ENCODE assay signal across 1 cellular context in the genomic region with DNA sequence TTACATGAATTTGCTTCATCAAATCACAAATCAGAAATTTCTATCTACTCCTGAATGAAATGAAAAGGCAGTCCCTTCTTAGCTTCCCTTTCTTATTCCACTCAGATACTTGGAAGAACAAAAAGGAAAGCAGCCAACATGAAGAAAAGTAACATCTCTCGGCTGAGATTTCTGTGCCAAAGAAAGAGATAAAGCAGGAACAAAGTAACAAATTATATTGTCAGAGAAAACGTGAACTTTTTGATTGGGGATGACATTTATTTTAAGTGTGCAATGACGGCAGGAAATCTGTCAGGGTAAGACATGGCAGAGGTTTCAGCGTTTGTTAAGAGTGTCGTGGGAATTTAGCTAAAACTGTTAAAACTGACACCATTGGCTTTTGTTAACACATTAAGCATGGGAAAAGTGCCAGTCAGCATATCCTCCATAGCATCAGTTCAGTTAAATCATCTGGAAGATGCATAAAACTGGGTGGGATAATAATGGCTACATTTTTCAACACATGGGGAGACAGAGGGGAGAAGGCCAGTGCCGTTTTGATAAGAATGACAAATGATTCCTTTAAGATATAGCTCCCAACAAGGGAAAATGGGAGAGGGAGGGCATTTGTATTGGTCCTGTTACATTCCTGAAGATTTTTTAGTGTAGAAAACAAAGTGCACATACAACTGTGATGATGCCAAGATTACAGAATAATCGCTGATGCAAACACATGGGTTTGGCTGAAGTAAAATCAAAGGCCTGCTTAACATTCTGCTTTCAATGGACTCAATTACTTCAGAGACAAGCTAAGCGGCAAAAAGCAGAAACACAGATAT.
TF ChIP-seq lines count a peak whose summit lies in the region.

No MANE protein-coding gene starts in this region.

TF ChIP-seq in K562, 482 proteins besides CTCF, POLR2A, EP300 and RAD21 (continued from another document):
- TF ChIP-seq, protein P1, sequence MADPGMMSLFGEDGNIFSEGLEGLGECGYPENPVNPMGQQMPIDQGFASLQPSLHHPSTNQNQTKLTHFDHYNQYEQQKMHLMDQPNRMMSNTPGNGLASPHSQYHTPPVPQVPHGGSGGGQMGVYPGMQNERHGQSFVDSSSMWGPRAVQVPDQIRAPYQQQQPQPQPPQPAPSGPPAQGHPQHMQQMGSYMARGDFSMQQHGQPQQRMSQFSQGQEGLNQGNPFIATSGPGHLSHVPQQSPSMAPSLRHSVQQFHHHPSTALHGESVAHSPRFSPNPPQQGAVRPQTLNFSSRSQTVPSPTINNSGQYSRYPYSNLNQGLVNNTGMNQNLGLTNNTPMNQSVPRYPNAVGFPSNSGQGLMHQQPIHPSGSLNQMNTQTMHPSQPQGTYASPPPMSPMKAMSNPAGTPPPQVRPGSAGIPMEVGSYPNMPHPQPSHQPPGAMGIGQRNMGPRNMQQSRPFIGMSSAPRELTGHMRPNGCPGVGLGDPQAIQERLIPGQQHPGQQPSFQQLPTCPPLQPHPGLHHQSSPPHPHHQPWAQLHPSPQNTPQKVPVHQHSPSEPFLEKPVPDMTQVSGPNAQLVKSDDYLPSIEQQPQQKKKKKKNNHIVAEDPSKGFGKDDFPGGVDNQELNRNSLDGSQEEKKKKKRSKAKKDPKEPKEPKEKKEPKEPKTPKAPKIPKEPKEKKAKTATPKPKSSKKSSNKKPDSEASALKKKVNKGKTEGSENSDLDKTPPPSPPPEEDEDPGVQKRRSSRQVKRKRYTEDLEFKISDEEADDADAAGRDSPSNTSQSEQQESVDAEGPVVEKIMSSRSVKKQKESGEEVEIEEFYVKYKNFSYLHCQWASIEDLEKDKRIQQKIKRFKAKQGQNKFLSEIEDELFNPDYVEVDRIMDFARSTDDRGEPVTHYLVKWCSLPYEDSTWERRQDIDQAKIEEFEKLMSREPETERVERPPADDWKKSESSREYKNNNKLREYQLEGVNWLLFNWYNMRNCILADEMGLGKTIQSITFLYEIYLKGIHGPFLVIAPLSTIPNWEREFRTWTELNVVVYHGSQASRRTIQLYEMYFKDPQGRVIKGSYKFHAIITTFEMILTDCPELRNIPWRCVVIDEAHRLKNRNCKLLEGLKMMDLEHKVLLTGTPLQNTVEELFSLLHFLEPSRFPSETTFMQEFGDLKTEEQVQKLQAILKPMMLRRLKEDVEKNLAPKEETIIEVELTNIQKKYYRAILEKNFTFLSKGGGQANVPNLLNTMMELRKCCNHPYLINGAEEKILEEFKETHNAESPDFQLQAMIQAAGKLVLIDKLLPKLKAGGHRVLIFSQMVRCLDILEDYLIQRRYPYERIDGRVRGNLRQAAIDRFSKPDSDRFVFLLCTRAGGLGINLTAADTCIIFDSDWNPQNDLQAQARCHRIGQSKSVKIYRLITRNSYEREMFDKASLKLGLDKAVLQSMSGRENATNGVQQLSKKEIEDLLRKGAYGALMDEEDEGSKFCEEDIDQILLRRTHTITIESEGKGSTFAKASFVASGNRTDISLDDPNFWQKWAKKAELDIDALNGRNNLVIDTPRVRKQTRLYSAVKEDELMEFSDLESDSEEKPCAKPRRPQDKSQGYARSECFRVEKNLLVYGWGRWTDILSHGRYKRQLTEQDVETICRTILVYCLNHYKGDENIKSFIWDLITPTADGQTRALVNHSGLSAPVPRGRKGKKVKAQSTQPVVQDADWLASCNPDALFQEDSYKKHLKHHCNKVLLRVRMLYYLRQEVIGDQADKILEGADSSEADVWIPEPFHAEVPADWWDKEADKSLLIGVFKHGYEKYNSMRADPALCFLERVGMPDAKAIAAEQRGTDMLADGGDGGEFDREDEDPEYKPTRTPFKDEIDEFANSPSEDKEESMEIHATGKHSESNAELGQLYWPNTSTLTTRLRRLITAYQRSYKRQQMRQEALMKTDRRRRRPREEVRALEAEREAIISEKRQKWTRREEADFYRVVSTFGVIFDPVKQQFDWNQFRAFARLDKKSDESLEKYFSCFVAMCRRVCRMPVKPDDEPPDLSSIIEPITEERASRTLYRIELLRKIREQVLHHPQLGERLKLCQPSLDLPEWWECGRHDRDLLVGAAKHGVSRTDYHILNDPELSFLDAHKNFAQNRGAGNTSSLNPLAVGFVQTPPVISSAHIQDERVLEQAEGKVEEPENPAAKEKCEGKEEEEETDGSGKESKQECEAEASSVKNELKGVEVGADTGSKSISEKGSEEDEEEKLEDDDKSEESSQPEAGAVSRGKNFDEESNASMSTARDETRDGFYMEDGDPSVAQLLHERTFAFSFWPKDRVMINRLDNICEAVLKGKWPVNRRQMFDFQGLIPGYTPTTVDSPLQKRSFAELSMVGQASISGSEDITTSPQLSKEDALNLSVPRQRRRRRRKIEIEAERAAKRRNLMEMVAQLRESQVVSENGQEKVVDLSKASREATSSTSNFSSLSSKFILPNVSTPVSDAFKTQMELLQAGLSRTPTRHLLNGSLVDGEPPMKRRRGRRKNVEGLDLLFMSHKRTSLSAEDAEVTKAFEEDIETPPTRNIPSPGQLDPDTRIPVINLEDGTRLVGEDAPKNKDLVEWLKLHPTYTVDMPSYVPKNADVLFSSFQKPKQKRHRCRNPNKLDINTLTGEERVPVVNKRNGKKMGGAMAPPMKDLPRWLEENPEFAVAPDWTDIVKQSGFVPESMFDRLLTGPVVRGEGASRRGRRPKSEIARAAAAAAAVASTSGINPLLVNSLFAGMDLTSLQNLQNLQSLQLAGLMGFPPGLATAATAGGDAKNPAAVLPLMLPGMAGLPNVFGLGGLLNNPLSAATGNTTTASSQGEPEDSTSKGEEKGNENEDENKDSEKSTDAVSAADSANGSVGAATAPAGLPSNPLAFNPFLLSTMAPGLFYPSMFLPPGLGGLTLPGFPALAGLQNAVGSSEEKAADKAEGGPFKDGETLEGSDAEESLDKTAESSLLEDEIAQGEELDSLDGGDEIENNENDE (IDR thresholded peaks at IDR 0.05; ENCODE audit: low read depth, low read length), result no peak
- TF ChIP-seq ZNF707 (CRISPR knock-in tag; conservative IDR thresholded peaks at IDR 0.05), result no peak
- TF ChIP-seq ETV1 (tag; conservative IDR thresholded peaks at IDR 0.05; ENCODE audit: low read depth), result no peak
- TF ChIP-seq MAFK (IDR thresholded peaks at IDR 0.05; ENCODE audit: low read length), result peak; percentile 67
- no peak for TF ChIP-seq NUFIP1 (IDR thresholded peaks at IDR 0.05; ENCODE audit: partially characterized antibody)
- TF ChIP-seq PHB2 (IDR thresholded peaks at IDR 0.05; ENCODE audit: low read depth), result no peak
- TF ChIP-seq NR3C1 (CRISPR knock-in tag; IDR thresholded peaks at IDR 0.05), result no peak
- no peak for TF ChIP-seq TAF15 (IDR thresholded peaks at IDR 0.05; ENCODE audit: low read depth, low read length)
- TF ChIP-seq MAFF (IDR thresholded peaks at IDR 0.05; ENCODE audit: low read length), result peak; percentile 73
- TF ChIP-seq ZNF133 (CRISPR knock-in tag; IDR thresholded peaks at IDR 0.05), result no peak
- TF ChIP-seq TARDBP (IDR thresholded peaks at IDR 0.05), result no peak
- no peak for TF ChIP-seq NFE2 (IDR thresholded peaks at IDR 0.05; ENCODE audit: low read depth)
- no peak for TF ChIP-seq GTF2F1 (IDR thresholded peaks at IDR 0.05; ENCODE audit: low read depth, low read length)
- no peak for TF ChIP-seq ARID2 (IDR thresholded peaks at IDR 0.05)
- TF ChIP-seq, protein P2, sequence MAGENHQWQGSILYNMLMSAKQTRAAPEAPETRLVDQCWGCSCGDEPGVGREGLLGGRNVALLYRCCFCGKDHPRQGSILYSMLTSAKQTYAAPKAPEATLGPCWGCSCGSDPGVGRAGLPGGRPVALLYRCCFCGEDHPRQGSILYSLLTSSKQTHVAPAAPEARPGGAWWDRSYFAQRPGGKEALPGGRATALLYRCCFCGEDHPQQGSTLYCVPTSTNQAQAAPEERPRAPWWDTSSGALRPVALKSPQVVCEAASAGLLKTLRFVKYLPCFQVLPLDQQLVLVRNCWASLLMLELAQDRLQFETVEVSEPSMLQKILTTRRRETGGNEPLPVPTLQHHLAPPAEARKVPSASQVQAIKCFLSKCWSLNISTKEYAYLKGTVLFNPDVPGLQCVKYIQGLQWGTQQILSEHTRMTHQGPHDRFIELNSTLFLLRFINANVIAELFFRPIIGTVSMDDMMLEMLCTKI (IDR thresholded peaks at IDR 0.05; ENCODE audit: partially characterized antibody), result no peak
- no peak for TF ChIP-seq ILF3 (IDR thresholded peaks at IDR 0.05; ENCODE audit: borderline replicate concordance)
- TF ChIP-seq ZNF79 (CRISPR knock-in tag; IDR thresholded peaks at IDR 0.05; ENCODE audit: low read depth), result no peak
- no peak for TF ChIP-seq POLR2AphosphoS5 (IDR thresholded peaks at IDR 0.05; ENCODE audit: control insufficient read depth, insufficient read depth, low read depth, low read length)
